ENCODE assay signal across 8 cellular contexts in the genomic region with DNA sequence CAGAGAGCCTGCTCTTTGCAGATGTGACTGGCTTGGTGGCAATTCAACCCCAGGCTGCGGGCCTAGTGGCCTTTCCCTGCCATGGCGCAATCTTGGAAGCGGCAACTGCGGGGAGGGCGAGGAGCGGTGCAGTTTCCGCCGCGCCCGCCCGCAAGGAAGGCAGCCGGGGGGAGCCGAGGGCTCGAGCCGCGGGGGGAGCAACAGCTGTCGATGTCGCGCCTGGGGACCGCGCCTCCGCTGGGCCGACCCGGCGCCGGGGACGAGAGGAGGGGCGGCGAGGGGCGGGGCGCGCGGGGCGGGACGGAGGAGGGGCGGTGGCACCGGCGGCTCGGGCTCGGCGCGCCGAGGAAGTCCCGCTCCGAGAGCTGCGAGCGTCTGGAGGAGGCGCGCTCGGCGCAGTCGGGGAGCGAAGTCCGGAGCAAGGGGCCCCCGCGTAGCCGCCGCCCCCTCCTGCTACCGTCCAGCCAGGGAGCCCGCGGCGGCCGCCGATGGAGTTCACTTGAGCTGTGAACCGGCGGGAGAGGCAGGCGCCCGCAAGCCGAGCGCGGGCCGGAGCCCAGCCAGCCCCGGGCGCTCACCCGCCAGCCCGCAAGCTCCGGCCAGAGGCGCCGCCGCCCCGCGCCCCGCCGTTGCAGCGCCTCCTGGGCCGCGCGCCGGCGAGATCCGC.
DNase-seq lines count a peak whose midpoint lies in the region; ATAC-seq and TF ChIP-seq lines count a peak whose summit lies in the region.

No MANE protein-coding gene starts in this region.

- no peaks in the 10 kb centered on the region for H3K9me3 ChIP-seq in CD8-positive, alpha-beta memory T cell (ENCODE audit: low read length)
- H3K9me3 ChIP-seq in SJCRH30 (replicated peaks) (no peaks in the 10 kb centered on the region), hepatocyte (ENCODE audit: low read depth) (no peaks in the 10 kb centered on the region), sigmoid colon (no peaks in the 10 kb centered on the region)

- peak; percentile 6 for TF ChIP-seq CTCF in hepatocyte (IDR thresholded peaks at IDR 0.05; ENCODE audit: poor library complexity)
- TF ChIP-seq CTCF in sigmoid colon (IDR thresholded peaks at IDR 0.05): peak in 1 of 4 experiments; percentile 14

- peak; percentile 42 for ATAC-seq in GM19463 (IDR thresholded peaks at IDR 0.05; ENCODE audit: unreplicated experiment)

- intact Hi-C loops in sigmoid colon (cut with DNase I): loop anchor here (10.0 kb wide), 1 partner anchor 339 kb away; no protein-coding TSS in a partner anchor

- no peak overlapping the region for H2AFZ ChIP-seq in hepatocyte

- no peak for TF ChIP-seq EP300 in sigmoid colon (IDR thresholded peaks at IDR 0.05)

- peaks cover 5 to 20% of the 10 kb centered on the region in 2 donors for H3K27me3 Mint-ChIP-seq in CD8-positive, alpha-beta memory T cell

- peaks cover 39% of the 10 kb centered on the region for H3K79me2 ChIP-seq in hepatocyte

- no peaks in the 10 kb centered on the region for H3K4me1 ChIP-seq in CD8-positive, alpha-beta memory T cell (ENCODE audit: insufficient read depth, low read length)
- H3K4me1 ChIP-seq in SJCRH30 (peaks cover 9% of the 10 kb centered on the region), hepatocyte (ENCODE audit: insufficient read depth) (peaks cover 5% of the 10 kb centered on the region), sigmoid colon (peaks cover 0 to 25% (median 12%) of the 10 kb centered on the region in 4 donors)

- no peaks in the 10 kb centered on the region for H3K9me2 ChIP-seq in hepatocyte (replicated peaks; ENCODE audit: insufficient read depth)

- peaks cover 0 to 19% (median 8%) of the 10 kb centered on the region in 3 donors for H3K36me3 Mint-ChIP-seq in CD8-positive, alpha-beta memory T cell

- H3K9me3 Mint-ChIP-seq in CD8-positive, alpha-beta memory T cell: no peaks in the 10 kb centered on the region

- H3K4me2 ChIP-seq in hepatocyte: peak overlapping the region; percentile 86

- 3% methylated on average over 28 of the region's 91 CpGs for WGBS in hepatocyte (ENCODE audit: low lambda C conversion rate, missing lambda C conversion rate)
- WGBS in sigmoid colon, 2 donors: 0 to 1% methylated on average over 91 of the region's 91 CpGs

- H3K27ac Mint-ChIP-seq in CD8-positive, alpha-beta memory T cell: peak overlapping the region; percentile 67 to 92 (median 90)

- H3K4me1 Mint-ChIP-seq in CD8-positive, alpha-beta memory T cell: peaks cover 25 to 52% (median 38%) of the 10 kb centered on the region in 3 donors

- CTCF ChIA-PET in CD8-positive, alpha-beta memory T cell (lab: Charles Lee): interaction anchor here (1.1 to 1.6 kb wide), 5 partner anchors 8 to 48 kb away, joined by 3 to 8 read pairs (median 3); no protein-coding TSS in a partner anchor

- no peaks in the 10 kb centered on the region for H3K36me3 ChIP-seq in CD8-positive, alpha-beta memory T cell (ENCODE audit: insufficient read depth, low read length)
- H3K36me3 ChIP-seq in SJCRH30: peaks cover 5% of the 10 kb centered on the region
- H3K36me3 ChIP-seq in hepatocyte (replicated peaks; ENCODE audit: insufficient read depth, low read depth): no peaks in the 10 kb centered on the region
- no peaks in the 10 kb centered on the region for H3K36me3 ChIP-seq in sigmoid colon

- H3K27me3 ChIP-seq in CD8-positive, alpha-beta memory T cell (ENCODE audit: insufficient read depth, low read length, poor library complexity, severe bottlenecking): no peaks in the 10 kb centered on the region
- no peaks in the 10 kb centered on the region for H3K27me3 ChIP-seq in SJCRH30
- no peaks in the 10 kb centered on the region for H3K27me3 ChIP-seq in hepatocyte
- peaks cover 0 to 11% (median 0%) of the 10 kb centered on the region in 3 donors for H3K27me3 ChIP-seq in sigmoid colon

- POLR2A ChIA-PET in CD8-positive, alpha-beta memory T cell (lab: Charles Lee): interaction anchor here (1.6 to 1.7 kb wide), 2 partner anchors 12 to 46 kb away, joined by 10 to 19 read pairs; no protein-coding TSS in a partner anchor

- TF ChIP-seq POLR2A in sigmoid colon (IDR thresholded peaks at IDR 0.05): no peak

- no peak overlapping the region for H3K27ac ChIP-seq in CD8-positive, alpha-beta memory T cell (ENCODE audit: low read depth, low read length)
- H3K27ac ChIP-seq in SJCRH30 (peak overlapping the region; percentile 93), hepatocyte (peak overlapping the region; percentile 80), sigmoid colon (peak overlapping the region; percentile 67 to 82 (median 74))

- no peak overlapping the region for H3K4me3 ChIP-seq in CD8-positive, alpha-beta memory T cell (ENCODE audit: low read length)
- H3K4me3 ChIP-seq in SJCRH30 (peak overlapping the region; percentile 97), hepatocyte (peak overlapping the region; percentile 67), sigmoid colon (peak overlapping the region; percentile 47 to 80 (median 68))

- peak; percentile 30 to 83 (median 77) for DNase-seq in CD8-positive, alpha-beta memory T cell
- DNase-seq in HuH-7.5 (ENCODE audit: low spot score) (peak; percentile 65), SJCRH30 (peak; percentile 89 to 92), amygdala (lab: John Stamatoyannopoulos, UW) (peak in 45 of 56 donors; percentile 16 to 81 (median 53)), hepatocyte (ENCODE audit: low spot score) (peak; percentile 90), sigmoid colon (peak; percentile 77), SIG-M5 (lab: John Stamatoyannopoulos, UW) (no peak)

- H3K4me3 Mint-ChIP-seq in CD8-positive, alpha-beta memory T cell: peak overlapping the region; percentile 79 to 91 (median 85)

- peaks cover 26% of the 10 kb centered on the region for H4K20me1 ChIP-seq in hepatocyte (ENCODE audit: insufficient read depth, poor library complexity, severe bottlenecking)
